Comparison of ENCODE assay signal across 8 cellular contexts in genomic region chr15:101724675-101725005, GRCh38. TPM values are rescaled to one million over a fixed set of nuclear protein-coding genes. Genes with fewer than 3 reads are reported as not detected.
DNase-seq lines count a peak whose midpoint lies in the region; ATAC-seq and TF ChIP-seq lines count a peak whose summit lies in the region.

No MANE protein-coding gene starts in this region.

- peak overlapping the region; percentile 65 for H2AFZ ChIP-seq in Karpas-422 (ENCODE audit: low read length)

- BruUV-seq in Caco-2 (replicated peaks; lab: Mats Ljungman, UMichigan) = no TSS peak
- BruUV-seq in A673 (replicated peaks; lab: Mats Ljungman, UMichigan) = no TSS peak

- DNase-seq in Caco-2 (no peak), Karpas-422 (no peak), endodermal cell (no peak), pons (ENCODE audit: low spot score) (peak; percentile 64), CD1c-positive myeloid dendritic cell (ENCODE audit: extremely low spot score) (no peak), A673 (ENCODE audit: low spot score) (no peak)
- no peak for DNase-seq in activated CD4-positive, CD25-positive, alpha-beta regulatory T cell (lab: John Stamatoyannopoulos, UW)

- no peak overlapping the region for H3K27ac Mint-ChIP-seq in Caco-2 (ENCODE audit: unreplicated experiment)
- no peak overlapping the region for H3K27ac Mint-ChIP-seq in endodermal cell

- H3K9me2 ChIP-seq in Karpas-422 (replicated peaks; ENCODE audit: insufficient read depth, low read length) = no peaks in the 10 kb centered on the region

- no peaks in the 10 kb centered on the region; the same call in 1 of the 2 replicates for H3K79me2 ChIP-seq in Karpas-422 (ENCODE audit: low read length)

- intact Hi-C loops in Caco-2 (cut with micrococcal nuclease; ENCODE audit: unreplicated experiment) = no loop called here
- intact Hi-C loops in A673 (cut with micrococcal nuclease; ENCODE audit: unreplicated experiment) = no loop called here

- H3K36me3 Mint-ChIP-seq in Caco-2 (ENCODE audit: insufficient read depth, unreplicated experiment) = peaks cover 17% of the 10 kb centered on the region
- peaks cover 19% of the 10 kb centered on the region for H3K36me3 Mint-ChIP-seq in endodermal cell (ENCODE audit: low read depth)

- H3K36me3 ChIP-seq in Caco-2 (ENCODE audit: control insufficient read depth, insufficient read depth, low read length) (no peaks in the 10 kb centered on the region; the same call in 1 of the 2 replicates), Karpas-422 (ENCODE audit: insufficient read depth, low read length) (peaks cover 8% of the 10 kb centered on the region), endodermal cell (ENCODE audit: control insufficient read depth, insufficient read depth, low read length) (peaks cover 26% of the 10 kb centered on the region), A673 (ENCODE audit: insufficient read depth, low read length, poor library complexity, severe bottlenecking) (peaks cover 3% of the 10 kb centered on the region)

- ATAC-seq in HG02623 (IDR thresholded peaks at IDR 0.05; ENCODE audit: unreplicated experiment) = no peak

- CTCF ChIA-PET in Caco-2 (lab: Charles Lee) = no interaction called here
- CTCF ChIA-PET in A673 (lab: Charles Lee) = no interaction called here

- H3K4me2 ChIP-seq in Karpas-422 (ENCODE audit: low read depth, low read length, poor library complexity, severe bottlenecking) = no peak overlapping the region

- H3K4me3 Mint-ChIP-seq in Caco-2 (ENCODE audit: unreplicated experiment) (peak overlapping the region; percentile 73), endodermal cell (peak overlapping the region; percentile 65)

- 23 to 31% methylated on average over 6 to 8 of the region's 8 CpGs for WGBS in endodermal cell (ENCODE audit: insufficient coverage in 1 of 2, insufficient read length in 1 of 2), 2 experiments

- H4K20me1 ChIP-seq in Karpas-422 (ENCODE audit: insufficient read depth, low read depth, low read length) = no peaks in the 10 kb centered on the region

- H3K9ac ChIP-seq in Karpas-422 (ENCODE audit: low read length) (no peak overlapping the region), endodermal cell (ENCODE audit: extremely low read depth, low read length, poor library complexity, severe bottlenecking) (no peak overlapping the region)

- H3K4me3 ChIP-seq in Caco-2 (ENCODE audit: low read depth, low read length) (peak overlapping the region; percentile 21; the same call in 1 of the 2 replicates), Karpas-422 (ENCODE audit: low read length) (no peak overlapping the region), endodermal cell (ENCODE audit: low read length) (no peak overlapping the region), A673 (ENCODE audit: low read depth, low read length, poor library complexity, severe bottlenecking) (no peak overlapping the region)

- H3K4me1 Mint-ChIP-seq in Caco-2 (ENCODE audit: low read depth, unreplicated experiment) (peaks cover 6% of the 10 kb centered on the region), endodermal cell (peaks cover 5% of the 10 kb centered on the region)

- H3K27me3 Mint-ChIP-seq in Caco-2 (ENCODE audit: insufficient read depth, unreplicated experiment) (no peaks in the 10 kb centered on the region), endodermal cell (ENCODE audit: insufficient read depth) (peaks cover 2% of the 10 kb centered on the region)

- H3K4me1 ChIP-seq in Caco-2 (peaks cover 5% of the 10 kb centered on the region), Karpas-422 (ENCODE audit: low read length) (peaks cover 14% of the 10 kb centered on the region), endodermal cell (ENCODE audit: control insufficient read depth, insufficient read depth, low read length) (peaks cover 3% of the 10 kb centered on the region), A673 (ENCODE audit: insufficient read depth, low read length, poor library complexity, severe bottlenecking) (peaks cover 3% of the 10 kb centered on the region)

- no peak for TF ChIP-seq CTCF in Caco-2 (IDR thresholded peaks at IDR 0.05; ENCODE audit: insufficient read depth in 1 of 2, low read depth in 1 of 2, low read length in 1 of 2, severe bottlenecking in 1 of 2, unreplicated experiment in 1 of 2)
- TF ChIP-seq CTCF in endodermal cell (conservative IDR thresholded peaks at IDR 0.05) = no peak
- TF ChIP-seq CTCF in A673 (conservative IDR thresholded peaks at IDR 0.05; ENCODE audit: low read depth, low read length) = no peak

- H3K27ac ChIP-seq in Karpas-422 (ENCODE audit: low read length) = no peak overlapping the region
- H3K27ac ChIP-seq in endodermal cell (ENCODE audit: low read depth, low read length) = no peak overlapping the region
- H3K27ac ChIP-seq in A673 (ENCODE audit: low read depth, low read length, poor library complexity, severe bottlenecking) = no peak overlapping the region

- H3K9me3 Mint-ChIP-seq in Caco-2 (ENCODE audit: unreplicated experiment) = no peaks in the 10 kb centered on the region
- H3K9me3 Mint-ChIP-seq in endodermal cell = no peaks in the 10 kb centered on the region

- H3K27me3 ChIP-seq in Caco-2 (replicated peaks; ENCODE audit: control insufficient read depth, insufficient read depth, low read length) (no peaks in the 10 kb centered on the region), Karpas-422 (ENCODE audit: low read length) (no peaks in the 10 kb centered on the region), endodermal cell (ENCODE audit: control insufficient read depth, insufficient read depth, low read length, poor library complexity, severe bottlenecking) (no peaks in the 10 kb centered on the region), A673 (replicated peaks; ENCODE audit: insufficient read depth, low read depth, low read length, poor library complexity) (no peaks in the 10 kb centered on the region)

- H3K9me3 ChIP-seq in Caco-2 = no peaks in the 10 kb centered on the region
- H3K9me3 ChIP-seq in Karpas-422 (ENCODE audit: low read length) = no peaks in the 10 kb centered on the region
- no peaks in the 10 kb centered on the region for H3K9me3 ChIP-seq in endodermal cell (ENCODE audit: control insufficient read depth, low read length)
- no peaks in the 10 kb centered on the region for H3K9me3 ChIP-seq in A673 (ENCODE audit: low read depth, low read length, poor library complexity, severe bottlenecking)

- POLR2A ChIA-PET in Caco-2 (lab: Charles Lee) = no interaction called here
- POLR2A ChIA-PET in A673 (lab: Charles Lee; ENCODE audit: low non-redundant PET) = no interaction called here

RNA-seq across cellular contexts. Expression of gene TARS3, which starts 0.4 kb away (rescaled TPM):
- total RNA-seq in Caco-2 (2022) (9.8 and 11.5 TPM in 2 replicates), endodermal cell (10 to 100 TPM; 11.7 to 13.6 TPM), A673 (2021) (8.9 and 9.1 TPM in 2 replicates)
- total RNA-seq in Karpas-422 (2014; rRNA removed; shearing (Covaris generic); ENCODE audit: low replicate concordance) = 11.0 and 12.4 TPM in 2 replicates
- 10.1 TPM for polyA plus RNA-seq in endodermal cell (2013, experiment 1 of 2)
- 9.3 TPM for polyA plus RNA-seq in endodermal cell (2013, experiment 2 of 2)
